9 cellular contexts compared by ENCODE assay signal in genomic region chr2:154697422-154698237, GRCh38. TPM values are rescaled to one million over a fixed set of nuclear protein-coding genes. Genes with fewer than 3 reads are reported as not detected.
DNase-seq lines count a peak whose midpoint lies in the region; ATAC-seq and TF ChIP-seq lines count a peak whose summit lies in the region.
"Had no signal": no experiment of that assay in that cellular context is flagged by ENCODE, and none has a peak within 500 bp of the region (broad histone marks: within the 10 kb centered on the region; RNA-seq: fewer than 3 reads in every experiment).

No MANE protein-coding gene starts in this region.

- H3K27ac ChIP-seq in foreskin keratinocyte (no peak overlapping the region), neuronal stem cell (replicated peaks; ENCODE audit: low read length) (no peak overlapping the region)

- no peak overlapping the region for H4K91ac ChIP-seq in neuronal stem cell (ENCODE audit: low read depth, low read length, poor library complexity)

- WGBS in neuronal stem cell (ENCODE audit: extremely low coverage in 2 of 2, insufficient read length in 2 of 2, insufficient replicate concordance in 1 of 2), 2 donors: no CpG with 5 or more reads among the region's 67 CpGs

- peak overlapping the region; percentile 86 for H3K18ac ChIP-seq in neuronal stem cell (ENCODE audit: low read length)

- DNase-seq in COR-L47 (lab: John Stamatoyannopoulos, UW) (peak; percentile 64), NCI-H345 treated with DMSO at 0.1 percent for 48 hours (lab: John Stamatoyannopoulos, UW; ENCODE audit: unreplicated experiment) (peak; percentile 13), foreskin keratinocyte (no peak), neuronal stem cell (ENCODE audit: low spot score) (peak; percentile 46), epidermal melanocyte (ENCODE audit: insufficient read length, low spot score) (no peak)

- H3K27me3 ChIP-seq in foreskin keratinocyte: peaks cover 40% of the 10 kb centered on the region
- H3K27me3 ChIP-seq in neuronal stem cell (ENCODE audit: control insufficient read depth in 3 of 3, insufficient read depth in 3 of 3, low read depth in 1 of 3, low read length in 3 of 3): peaks cover 0 to 56% (median 26%) of the 10 kb centered on the region in 3 experiments

- H2AK5ac ChIP-seq in neuronal stem cell (ENCODE audit: low read depth, low read length): no peak overlapping the region

- no peak overlapping the region for H3K4ac ChIP-seq in neuronal stem cell (ENCODE audit: low read length)

- peaks cover 0 to 4% of the 10 kb centered on the region in 2 donors for H3K9me3 ChIP-seq in neuronal stem cell (replicated peaks in 1 of 2; ENCODE audit: control insufficient read depth in 2 of 2, insufficient read depth in 1 of 2, low read depth in 1 of 2, low read length in 2 of 2)

- peak overlapping the region; percentile 47 to 84 for H3K4me3 ChIP-seq in neuronal stem cell (ENCODE audit: low read length in 2 of 2)

- peak overlapping the region; percentile 73 for H3K23ac ChIP-seq in neuronal stem cell (ENCODE audit: low read depth, low read length, poor library complexity)

- H3K4me2 ChIP-seq in neuronal stem cell (ENCODE audit: insufficient read depth, low read length, poor library complexity, severe bottlenecking): peak overlapping the region; percentile 91

- H3K9ac ChIP-seq in neuronal stem cell (ENCODE audit: low read depth, low read length, poor library complexity): peak overlapping the region; percentile 79

- peak overlapping the region; percentile 75 for H3K14ac ChIP-seq in neuronal stem cell (ENCODE audit: low read length)

- no peak overlapping the region for H4K8ac ChIP-seq in neuronal stem cell (ENCODE audit: low read depth, low read length)

- H2AFZ ChIP-seq in neuronal stem cell (ENCODE audit: low read length): peak overlapping the region; percentile 97

- TF ChIP-seq CTCF in foreskin keratinocyte (conservative IDR thresholded peaks at IDR 0.05): no peak

- ATAC-seq in foreskin keratinocyte (peak; percentile 34), GM18520 (IDR thresholded peaks at IDR 0.05; ENCODE audit: unreplicated experiment) (no peak), GM18498 (IDR thresholded peaks at IDR 0.05; ENCODE audit: unreplicated experiment) (no peak), GM19395 (IDR thresholded peaks at IDR 0.05; ENCODE audit: unreplicated experiment) (no peak)
- ATAC-seq: T-cell had no signal

- H3K79me1 ChIP-seq in neuronal stem cell (ENCODE audit: low read depth, low read length): no peaks in the 10 kb centered on the region

- no peak overlapping the region for H2BK120ac ChIP-seq in neuronal stem cell (ENCODE audit: low read depth, low read length)

- peak overlapping the region; percentile 79 for H2BK15ac ChIP-seq in neuronal stem cell (ENCODE audit: low read length)

- no peak overlapping the region for H2BK5ac ChIP-seq in neuronal stem cell (ENCODE audit: low read length)

- H2BK12ac ChIP-seq in neuronal stem cell (ENCODE audit: low read length): no peak overlapping the region

- H3K4me1 ChIP-seq in foreskin keratinocyte: no peaks in the 10 kb centered on the region
- H3K4me1 ChIP-seq in neuronal stem cell (ENCODE audit: control insufficient read depth in 2 of 2, insufficient read depth in 1 of 2, low read depth in 1 of 2, low read length in 2 of 2): no peaks in the 10 kb centered on the region

- no peaks in the 10 kb centered on the region for H3K36me3 ChIP-seq in neuronal stem cell (replicated peaks in 1 of 2; ENCODE audit: control insufficient read depth in 2 of 2, insufficient read depth in 2 of 2, low read length in 2 of 2)

RNA-seq across cellular contexts. Expression of gene KCNJ3, which starts 0.9 kb away (rescaled TPM):
- total RNA-seq in foreskin keratinocyte: not detected in 2 replicates
- polyA plus RNA-seq in foreskin keratinocyte: not detected in 2 replicates
- polyA plus RNA-seq in neuronal stem cell (2013, experiment 1 of 2): 0.49 TPM
- 0.37 TPM for polyA plus RNA-seq in neuronal stem cell (2013, experiment 2 of 2)
- total RNA-seq: T-cell had no signal

Comparison
In these comparisons a context has a peak if more than half of its experiments do, and no peak if none do; other contexts are left out.
1. DNase-seq: peak in COR-L47 (single experiment), NCI-H345 treated with DMSO at 0.1 percent for 48 hours (single experiment) and neuronal stem cell (single experiment); none in foreskin keratinocyte (0 of 2) and epidermal melanocyte (single experiment).